8 cellular contexts compared by ENCODE assay signal in the genomic region with DNA sequence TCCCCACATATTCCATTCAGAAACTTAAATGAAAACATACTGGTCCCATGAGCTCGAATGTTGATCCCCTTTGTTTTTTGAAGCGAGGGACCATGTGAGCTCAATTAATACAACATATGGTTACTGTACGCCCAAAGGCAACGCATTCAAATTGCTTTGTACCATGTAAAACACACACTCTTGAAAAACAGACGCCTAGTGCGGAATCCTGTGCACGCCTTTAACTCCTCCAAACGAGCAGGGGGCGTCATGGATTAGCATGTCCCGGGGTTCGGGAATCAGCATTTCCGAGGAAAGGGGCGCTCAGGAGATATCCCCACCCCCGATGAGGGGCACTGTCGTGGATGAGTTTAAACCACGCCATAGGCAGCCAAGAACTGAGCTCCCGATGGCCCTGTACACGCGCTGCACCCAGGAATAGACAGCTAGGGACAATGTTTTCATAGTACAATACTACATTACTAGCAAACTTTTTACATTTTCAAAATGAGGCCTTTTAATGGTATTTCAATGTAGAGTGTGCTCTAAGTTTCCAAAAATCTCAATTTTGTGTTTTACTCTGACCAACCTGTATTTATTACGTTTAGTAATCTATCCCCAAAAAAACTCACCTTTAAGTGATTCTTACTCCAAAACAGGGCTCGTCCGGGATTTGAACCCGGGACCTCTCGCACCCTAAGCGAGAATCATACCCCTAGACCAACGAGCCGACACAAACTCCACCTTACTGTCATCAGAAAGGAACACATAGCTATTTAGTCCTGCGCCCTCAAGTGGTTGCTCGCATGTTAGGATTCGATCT. TPM values are rescaled to one million over a fixed set of nuclear protein-coding genes. Genes with fewer than 3 reads are reported as not detected.
DNase-seq lines count a peak whose midpoint lies in the region; ATAC-seq and TF ChIP-seq lines count a peak whose summit lies in the region.

No MANE protein-coding gene starts in this region.

- CTCF ChIA-PET in activated CD8-positive, alpha-beta memory T cell treated with anti-CD3 and anti-CD28 coated beads, Interleukin-2, amount 10 ng/mL, durations not matched to agents 7 days and 5 days (lab: Charles Lee): interaction anchor here (0.9 to 3.9 kb wide), 17 partner anchors 9 to 809 kb away, joined by 3 to 26 read pairs (median 5); partner anchors contain the start of genes DCAF6 and MPC2

- H3K4me1 Mint-ChIP-seq in activated CD8-positive, alpha-beta memory T cell treated with anti-CD3 and anti-CD28 coated beads, Interleukin-2, amount 10 ng/mL, durations not matched to agents 7 days and 5 days: peaks cover 27% of the 10 kb centered on the region
- peaks cover 60% of the 10 kb centered on the region for H3K4me1 Mint-ChIP-seq in endothelial cell (ENCODE audit: unreplicated experiment)

- H3K4me3 Mint-ChIP-seq in activated CD8-positive, alpha-beta memory T cell treated with anti-CD3 and anti-CD28 coated beads, Interleukin-2, amount 10 ng/mL, durations not matched to agents 7 days and 5 days: peak overlapping the region; percentile 80
- H3K4me3 Mint-ChIP-seq in endothelial cell (ENCODE audit: unreplicated experiment): peak overlapping the region; percentile 95

- peaks cover 15% of the 10 kb centered on the region for H3K27me3 Mint-ChIP-seq in activated CD8-positive, alpha-beta memory T cell treated with anti-CD3 and anti-CD28 coated beads, Interleukin-2, amount 10 ng/mL, durations not matched to agents 7 days and 5 days
- H3K27me3 Mint-ChIP-seq in endothelial cell (ENCODE audit: unreplicated experiment): peaks cover 29% of the 10 kb centered on the region

- ATAC-seq in GM21360 (IDR thresholded peaks at IDR 0.05; ENCODE audit: unreplicated experiment): peak; percentile 34
- peak; percentile 57 for ATAC-seq in activated CD8-positive, alpha-beta memory T cell treated with anti-CD3 and anti-CD28 coated beads, Interleukin-2, amount 10 ng/mL, durations not matched to agents 7 days and 5 days

- H3K27ac Mint-ChIP-seq in activated CD8-positive, alpha-beta memory T cell treated with anti-CD3 and anti-CD28 coated beads, Interleukin-2, amount 10 ng/mL, durations not matched to agents 7 days and 5 days: peak overlapping the region; percentile 93
- peak overlapping the region; percentile 97 for H3K27ac Mint-ChIP-seq in endothelial cell (ENCODE audit: unreplicated experiment)

- peak; percentile 76 for TF ChIP-seq CTCF in endothelial cell (IDR thresholded peaks at IDR 0.05; ENCODE audit: unreplicated experiment)

- peak; percentile 83 for DNase-seq in COLO668 (lab: John Stamatoyannopoulos, UW; ENCODE audit: unreplicated experiment)
- DNase-seq in HT-29 (ENCODE audit: low spot score): peak; percentile 95
- peak; percentile 71 to 84 for DNase-seq in NOMO-1 (lab: John Stamatoyannopoulos, UW; ENCODE audit: unreplicated experiment in 2 of 2)
- peak; percentile 93 for DNase-seq in activated CD8-positive, alpha-beta memory T cell treated with anti-CD3 and anti-CD28 coated beads, Interleukin-2, amount 10 ng/mL, durations not matched to agents 7 days and 5 days
- peak; percentile 88 for DNase-seq in endothelial cell (ENCODE audit: low spot score)
- peak; percentile 78 for DNase-seq in middle frontal gyrus (ENCODE audit: extremely low spot score, low spot score)
- DNase-seq in stimulated activated CD8-positive, alpha-beta memory T cell treated with anti-CD3 and anti-CD28 coated beads, Interleukin-2, amount 100 ng/mL, for 1 hour (ENCODE audit: low read depth in 2 of 2): peak; percentile 67 to 74

- H3K9me3 Mint-ChIP-seq in activated CD8-positive, alpha-beta memory T cell treated with anti-CD3 and anti-CD28 coated beads, Interleukin-2, amount 10 ng/mL, durations not matched to agents 7 days and 5 days (ENCODE audit: low read depth): no peaks in the 10 kb centered on the region
- H3K9me3 Mint-ChIP-seq in endothelial cell (ENCODE audit: unreplicated experiment): peaks cover 4% of the 10 kb centered on the region

- peaks cover 2% of the 10 kb centered on the region for H3K36me3 Mint-ChIP-seq in activated CD8-positive, alpha-beta memory T cell treated with anti-CD3 and anti-CD28 coated beads, Interleukin-2, amount 10 ng/mL, durations not matched to agents 7 days and 5 days
- H3K36me3 Mint-ChIP-seq in endothelial cell (ENCODE audit: low read depth, unreplicated experiment): peaks cover 17% of the 10 kb centered on the region

RNA-seq across cellular contexts. Expression of gene MPZL1, which starts 6.7 kb away (rescaled TPM):
- 42.3 and 55.1 TPM in 2 replicates for total RNA-seq in HT-29 (2014; rRNA removed; shearing (Covaris generic))
- 10 to 100 TPM; 12.4 to 14.2 TPM for total RNA-seq in activated CD8-positive, alpha-beta memory T cell treated with anti-CD3 and anti-CD28 coated beads, Interleukin-2, amount 10 ng/mL, durations not matched to agents 7 days and 5 days
- 441 TPM for total RNA-seq in endothelial cell (ENCODE audit: unreplicated experiment)

Comparison
In these comparisons a context has a peak if more than half of its experiments do, and no peak if none do; other contexts are left out.
1. Peak in every context shown above with its lines: DNase-seq and ATAC-seq.